30 cellular contexts compared by ENCODE assay signal in genomic region chr2:38017836-38018235, GRCh38. TPM values are rescaled to one million over a fixed set of nuclear protein-coding genes. Genes with fewer than 3 reads are reported as not detected.
"Had no signal": no experiment of that assay in that cellular context is flagged by ENCODE, and none has a peak within 500 bp of the region (broad histone marks: within the 10 kb centered on the region; RNA-seq: fewer than 3 reads in every experiment).

No MANE protein-coding gene starts in this region.

- DNase-seq: hippocampal formation; immature natural killer cell; kidney; left colon; left lung; lower lobe of right lung; mammary epithelial cell; mesenchymal stem cell; mucosa of descending colon; naive thymus-derived CD4-positive, alpha-beta T cell; ovary; right lobe of liver; stimulated activated CD4-positive, alpha-beta T cell treated with anti-CD3 and anti-CD28 coated beads, Interleukin-1b, Interleukin-23, amount 100 ng/mL, for 48 hours; stimulated activated CD4-positive, alpha-beta T cell treated with anti-CD3 and anti-CD28 coated beads, Interleukin-2, amount 100 ng/mL, for 48 hours; stimulated activated CD4-positive, alpha-beta T cell treated with anti-CD3 and anti-CD28 coated beads, Interleukin-4, amount 100 ng/mL, for 4 hours; stimulated activated CD8-positive, alpha-beta memory T cell treated with anti-CD3 and anti-CD28 coated beads, Interleukin-4, amount 100 ng/mL, for 48 hours; stimulated activated naive CD4-positive, alpha-beta T cell treated with Interleukin-2 at 50 U/mL for 16 hours; stimulated activated naive CD8-positive, alpha-beta T cell treated with anti-CD3 and anti-CD28 coated beads, Interleukin-15, amount 100 ng/mL, for 72 hours; substantia nigra; uterus had no signal

- H3K4me1 Mint-ChIP-seq: immature natural killer cell; naive thymus-derived CD4-positive, alpha-beta T cell; stimulated activated memory B cell treated with anti-CD40 and anti-IgM and Interleukin-4, amounts not matched to agents 10 μg/mL and 1 μg/mL and 100 μg/mL, for 72 hours; stimulated activated naive CD8-positive, alpha-beta T cell treated with anti-CD3 and anti-CD28 coated beads, Interleukin-15, amount 100 ng/mL, for 72 hours had no signal

- H3K27ac ChIP-seq: left lung, lower lobe of right lung, ovary, right atrium auricular region, right lobe of liver, tibial nerve, uterus had no signal

- H3K4me3 ChIP-seq: left lung, lower lobe of right lung, mucosa of descending colon, ovary, right atrium auricular region, right lobe of liver, smooth muscle cell, tibial nerve, uterus had no signal

- H3K4me3 Mint-ChIP-seq: immature natural killer cell; mesothelial cell of epicardium; naive thymus-derived CD4-positive, alpha-beta T cell; natural killer cell treated with Interleukin-12 subunit alpha and Interleukin-12 subunit beta and Interleukin-15 and Interleukin-18, amount 100 ng/mL, for 72 hours; stimulated activated memory B cell treated with anti-CD40 and anti-IgM and Interleukin-4, amounts not matched to agents 10 μg/mL and 1 μg/mL and 100 μg/mL, for 72 hours; stimulated activated naive CD8-positive, alpha-beta T cell treated with anti-CD3 and anti-CD28 coated beads, Interleukin-15, amount 100 ng/mL, for 72 hours; type B pancreatic cell had no signal

- H3K4me2 ChIP-seq: smooth muscle cell had no signal

- H3K27me3 ChIP-seq: left lung, ovary, right atrium auricular region, right lobe of liver, tibial nerve, uterus had no signal

- H3K36me3 ChIP-seq: left lung, ovary, right atrium auricular region, right lobe of liver, uterus had no signal

- H3K27me3 Mint-ChIP-seq: natural killer cell treated with Interleukin-12 subunit alpha and Interleukin-12 subunit beta and Interleukin-15 and Interleukin-18, amount 100 ng/mL, for 72 hours; progenitor cell of endocrine pancreas; stimulated activated memory B cell treated with anti-CD40 and anti-IgM and Interleukin-4, amounts not matched to agents 10 μg/mL and 1 μg/mL and 100 μg/mL, for 72 hours; stimulated activated naive CD8-positive, alpha-beta T cell treated with anti-CD3 and anti-CD28 coated beads, Interleukin-15, amount 100 ng/mL, for 72 hours; type B pancreatic cell had no signal

- ATAC-seq: left colon; left lung; lower lobe of right lung; mucosa of descending colon; naive thymus-derived CD4-positive, alpha-beta T cell; natural killer cell treated with Interleukin-12 subunit alpha and Interleukin-12 subunit beta and Interleukin-15 and Interleukin-18, amount 100 ng/mL, for 72 hours; right lobe of liver; stimulated activated memory B cell treated with anti-CD40 and anti-IgM and Interleukin-4, amounts not matched to agents 10 μg/mL and 1 μg/mL and 100 μg/mL, for 72 hours; stimulated activated naive CD8-positive, alpha-beta T cell treated with anti-CD3 and anti-CD28 coated beads, Interleukin-15, amount 100 ng/mL, for 72 hours had no signal

- H3K27ac Mint-ChIP-seq: immature natural killer cell; mesothelial cell of epicardium; naive thymus-derived CD4-positive, alpha-beta T cell; natural killer cell treated with Interleukin-12 subunit alpha and Interleukin-12 subunit beta and Interleukin-15 and Interleukin-18, amount 100 ng/mL, for 72 hours; progenitor cell of endocrine pancreas; stimulated activated memory B cell treated with anti-CD40 and anti-IgM and Interleukin-4, amounts not matched to agents 10 μg/mL and 1 μg/mL and 100 μg/mL, for 72 hours; stimulated activated naive CD8-positive, alpha-beta T cell treated with anti-CD3 and anti-CD28 coated beads, Interleukin-15, amount 100 ng/mL, for 72 hours; type B pancreatic cell had no signal

- FAIRE-seq: islet of Langerhans had no signal

- H3K4me1 ChIP-seq: left lung, lower lobe of right lung, right atrium auricular region, right lobe of liver, tibial nerve, uterus had no signal

- H3K36me3 Mint-ChIP-seq: mesothelial cell of epicardium had no signal

- H3K9me3 ChIP-seq: lower lobe of right lung, mucosa of descending colon, ovary, right atrium auricular region, right lobe of liver, tibial nerve, uterus had no signal

- H3K9me3 Mint-ChIP-seq: immature natural killer cell; mesothelial cell of epicardium; natural killer cell treated with Interleukin-12 subunit alpha and Interleukin-12 subunit beta and Interleukin-15 and Interleukin-18, amount 100 ng/mL, for 72 hours; stimulated activated memory B cell treated with anti-CD40 and anti-IgM and Interleukin-4, amounts not matched to agents 10 μg/mL and 1 μg/mL and 100 μg/mL, for 72 hours; stimulated activated naive CD8-positive, alpha-beta T cell treated with anti-CD3 and anti-CD28 coated beads, Interleukin-15, amount 100 ng/mL, for 72 hours; type B pancreatic cell had no signal

RNA-seq across cellular contexts. Expression of gene CYP1B1, which starts 58.1 kb away (rescaled TPM):
- polyA plus RNA-seq: neural cell had no signal
